In the genomic region with DNA sequence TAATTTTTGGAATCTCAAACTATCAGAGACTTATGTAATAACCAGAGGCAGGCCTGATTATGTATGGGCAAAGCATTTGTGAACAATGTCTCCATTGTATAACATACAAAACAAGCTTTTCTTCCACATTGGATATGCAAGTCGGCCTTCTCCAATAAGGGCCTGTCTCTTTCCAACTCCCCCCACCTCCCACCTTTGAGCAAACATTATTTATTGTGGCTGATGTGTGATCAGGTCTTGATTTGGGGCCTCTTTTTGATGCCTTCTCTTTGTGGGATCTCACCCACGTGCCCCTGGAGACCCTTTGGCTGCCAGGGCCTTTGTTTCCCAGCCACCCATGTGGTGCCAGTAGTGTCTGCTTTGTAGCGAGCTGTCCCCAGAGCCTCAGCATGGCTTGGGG, we compare ENCODE assay signal across 28 cellular contexts. TPM values are rescaled to one million over a fixed set of nuclear protein-coding genes. Genes with fewer than 3 reads are reported as not detected.
DNase-seq lines count a peak whose midpoint lies in the region; ATAC-seq and TF ChIP-seq lines count a peak whose summit lies in the region.
"Had no signal": no experiment of that assay in that cellular context is flagged by ENCODE, and none has a peak within 500 bp of the region (broad histone marks: within the 10 kb centered on the region; RNA-seq: fewer than 3 reads in every experiment).

No MANE protein-coding gene starts in this region.

- no peaks in the 10 kb centered on the region for H3K27me3 Mint-ChIP-seq in chondrocyte (ENCODE audit: low read depth)

- H3K36me3 Mint-ChIP-seq in chondrocyte (ENCODE audit: low read depth) = no peaks in the 10 kb centered on the region
- H3K36me3 Mint-ChIP-seq: activated CD4-positive, alpha-beta memory T cell treated with anti-CD3 and anti-CD28 coated beads for 36 hours; activated naive CD4-positive, alpha-beta T cell treated with anti-CD3 and anti-CD28 coated beads, Interleukin-2, amount 50 U/mL, for 72 hours had no signal

- H3K27ac ChIP-seq in BLaER1 = peak overlapping the region; percentile 0; the same call in 1 of the 2 replicates
- H3K27ac ChIP-seq: prostate gland, transverse colon had no signal

- H3K27ac Mint-ChIP-seq in chondrocyte (ENCODE audit: unreplicated experiment) = no peak overlapping the region
- H3K27ac Mint-ChIP-seq: activated B cell treated with CpG ODN at 0.5 μM for 24 hours; activated CD4-positive, alpha-beta memory T cell treated with anti-CD3 and anti-CD28 coated beads for 36 hours; activated naive CD4-positive, alpha-beta T cell treated with anti-CD3 and anti-CD28 coated beads, Interleukin-2, amount 50 U/mL, for 72 hours; stimulated activated naive CD8-positive, alpha-beta T cell treated with anti-CD3 and anti-CD28 coated beads, Interleukin-15, Interleukin-2, amounts not matched to agents 100 ng/mL and 50 ng/mL, for 24 hours had no signal

- no peak for TF ChIP-seq CTCF in chondrocyte (IDR thresholded peaks at IDR 0.05)

- H3K4me1 ChIP-seq in BLaER1 = peaks cover 51% of the 10 kb centered on the region
- H3K4me1 ChIP-seq: BE2C had no signal

- H3K4me3 Mint-ChIP-seq in chondrocyte (ENCODE audit: unreplicated experiment) = no peak overlapping the region
- H3K4me3 Mint-ChIP-seq: activated B cell treated with CpG ODN at 0.5 μM for 24 hours; activated CD4-positive, alpha-beta memory T cell treated with anti-CD3 and anti-CD28 coated beads for 36 hours; stimulated activated naive CD8-positive, alpha-beta T cell treated with anti-CD3 and anti-CD28 coated beads, Interleukin-15, Interleukin-2, amounts not matched to agents 100 ng/mL and 50 ng/mL, for 24 hours had no signal

- H3K27me3 ChIP-seq in BLaER1 = no peaks in the 10 kb centered on the region
- H3K27me3 ChIP-seq: BE2C, Peyer's patch, transverse colon had no signal

- H4K20me1 ChIP-seq in BLaER1 = peaks cover 100% of the 10 kb centered on the region

- H3K4me3 ChIP-seq in BLaER1 = no peak overlapping the region
- H3K4me3 ChIP-seq: Peyer's patch, prostate gland, transverse colon had no signal

- H3K9me3 ChIP-seq in BLaER1 = no peaks in the 10 kb centered on the region; the same call in 1 of the 2 replicates
- H3K9me3 ChIP-seq: BE2C, Peyer's patch, prostate gland, transverse colon had no signal

- DNase-seq in NCI-H526 treated with DMSO at 0.1 percent for 48 hours (lab: John Stamatoyannopoulos, UW) (peak; percentile 27), globus pallidus (ENCODE audit: low spot score) (peak; percentile 89), nucleus accumbens (lab: John Stamatoyannopoulos, UW) (peak in 35 of 56 donors; percentile 8 to 70 (median 42)), NCI-H226 (no peak), chondrocyte (ENCODE audit: low spot score) (no peak)
- DNase-seq in NK-92 treated with Interleukin-12 subunit alpha and Interleukin-12 subunit beta, amount 100 ng/mL, for 24 hours (lab: John Stamatoyannopoulos, UW) = no peak
- DNase-seq: activated B cell treated with CpG ODN at 0.5 μM for 24 hours; activated CD4-positive, alpha-beta memory T cell treated with anti-CD3 and anti-CD28 coated beads for 36 hours; BE2C; COR-L47; dermis blood vessel endothelial cell; DMS79; GF-D8; H7; islet precursor cell; NCI-H1092; NCI-H1694 treated with DMSO at 0.1 percent for 48 hours; NCI-H524 treated with DMSO at 0.1 percent for 48 hours; Peyer's patch; SIG-M5; SW 1271; T1000; transverse colon had no signal

- peaks cover 27% of the 10 kb centered on the region for H3K36me3 ChIP-seq in BLaER1
- H3K36me3 ChIP-seq: prostate gland, transverse colon had no signal

- H3K4me1 Mint-ChIP-seq in chondrocyte (ENCODE audit: low read depth) = peaks cover 70% of the 10 kb centered on the region
- H3K4me1 Mint-ChIP-seq: activated B cell treated with CpG ODN at 0.5 μM for 24 hours had no signal

- peak overlapping the region; percentile 67 for H3K4me2 ChIP-seq in BLaER1

- H3K9me3 Mint-ChIP-seq in chondrocyte (ENCODE audit: low read depth) = no peaks in the 10 kb centered on the region
- H3K9me3 Mint-ChIP-seq: activated B cell treated with CpG ODN at 0.5 μM for 24 hours; activated CD4-positive, alpha-beta memory T cell treated with anti-CD3 and anti-CD28 coated beads for 36 hours; activated naive CD4-positive, alpha-beta T cell treated with anti-CD3 and anti-CD28 coated beads, Interleukin-2, amount 50 U/mL, for 72 hours; stimulated activated naive CD8-positive, alpha-beta T cell treated with anti-CD3 and anti-CD28 coated beads, Interleukin-15, Interleukin-2, amounts not matched to agents 100 ng/mL and 50 ng/mL, for 24 hours had no signal

- no peak overlapping the region; the same call in 1 of the 2 replicates for H3K9ac ChIP-seq in BLaER1

- no peak for ATAC-seq in GM19467 (IDR thresholded peaks at IDR 0.05; ENCODE audit: unreplicated experiment)
- ATAC-seq: activated naive CD4-positive, alpha-beta T cell treated with anti-CD3 and anti-CD28 coated beads, Interleukin-2, amount 50 U/mL, for 72 hours had no signal

RNA-seq across cellular contexts. Expression of a gene that starts 53.0 kb away (rescaled TPM):
- total RNA-seq in chondrocyte = 30.9 to 42.3 TPM (median 34.4 TPM) in 3 replicates

Comparison
In these comparisons a context has a peak if more than half of its experiments do, and no peak if none do; other contexts are left out.
1. DNase-seq: peak in NCI-H526 treated with DMSO at 0.1 percent for 48 hours (single experiment), globus pallidus (single experiment) and nucleus accumbens (35 of 56); none in NK-92 treated with Interleukin-12 subunit alpha and Interleukin-12 subunit beta, amount 100 ng/mL, for 24 hours (single experiment), NCI-H226 (single experiment) and chondrocyte (single experiment).